Comparison of ENCODE assay signal across 8 cellular contexts in genomic region chr3:98521897-98522537, GRCh38. TPM values are rescaled to one million over a fixed set of nuclear protein-coding genes. Genes with fewer than 3 reads are reported as not detected.
DNase-seq lines count a peak whose midpoint lies in the region; ATAC-seq and TF ChIP-seq lines count a peak whose summit lies in the region.

No MANE protein-coding gene starts in this region.

- no peak for TF ChIP-seq EP300 in ovary (IDR thresholded peaks at IDR 0.05)

- TF ChIP-seq CTCF in CD4-positive, alpha-beta T cell (IDR thresholded peaks at IDR 0.05) = no peak
- TF ChIP-seq CTCF in ovary (IDR thresholded peaks at IDR 0.05) = no peak

- TF ChIP-seq POLR2A in ovary (IDR thresholded peaks at IDR 0.05) = no peak

- intact Hi-C loops in CD4-positive, alpha-beta T cell (cut with DNase I, micrococcal nuclease) = loop anchor here (1.0 to 10.0 kb wide), 11 partner anchors 41 to 1883 kb away; partner anchors contain the start of genes CMSS1 (in 2 of the 2), CPOX (in 2 of the 2), ARL6 (in 1 of the 2) and LNP1 (in 1 of the 2)
- intact Hi-C loops in ovary (cut with DNase I) = no loop called here

- H3K4me1 Mint-ChIP-seq in CD4-positive, alpha-beta T cell (ENCODE audit: low read depth) = peaks cover 56% of the 10 kb centered on the region
- H3K4me1 Mint-ChIP-seq in activated naive CD4-positive, alpha-beta T cell treated with anti-CD3 and anti-CD28 coated beads, Interleukin-2, amount 50 U/mL, for 24 hours = peaks cover 54% of the 10 kb centered on the region

- 0 to 1% (median 1%) methylated on average over 16 of the region's 16 CpGs for WGBS in ovary, 3 donors
- under 1% methylated on average over 16 of the region's 16 CpGs for WGBS in urinary bladder

- H3K4me3 ChIP-seq in ovary = peak overlapping the region; percentile 90
- H3K4me3 ChIP-seq in urinary bladder (ENCODE audit: low read depth, low read length) = peak overlapping the region; percentile 75

- DNase-seq in CD4-positive, alpha-beta T cell = peak; percentile 20 to 46 (median 30)
- DNase-seq in RPMI7951 (ENCODE audit: low read depth) (peak; percentile 71), glomerular visceral epithelial cell (ENCODE audit: extremely low spot score) (peak; percentile 59), ovary (peak in 3 of 5 donors; percentile 20 to 42 (median 33))

- peak; percentile 28 for ATAC-seq in CD4-positive, alpha-beta T cell (ENCODE audit: poor library complexity)
- ATAC-seq in GM19452 (IDR thresholded peaks at IDR 0.05; ENCODE audit: unreplicated experiment) (peak; percentile 43), HG03521 (IDR thresholded peaks at IDR 0.05; ENCODE audit: unreplicated experiment) (peak; percentile 38)

- H3K36me3 Mint-ChIP-seq in CD4-positive, alpha-beta T cell (ENCODE audit: low read depth) = peaks cover 53% of the 10 kb centered on the region
- H3K36me3 Mint-ChIP-seq in activated naive CD4-positive, alpha-beta T cell treated with anti-CD3 and anti-CD28 coated beads, Interleukin-2, amount 50 U/mL, for 24 hours = peaks cover 32% of the 10 kb centered on the region

- no peaks in the 10 kb centered on the region for H3K9me3 Mint-ChIP-seq in CD4-positive, alpha-beta T cell
- no peaks in the 10 kb centered on the region for H3K9me3 Mint-ChIP-seq in activated naive CD4-positive, alpha-beta T cell treated with anti-CD3 and anti-CD28 coated beads, Interleukin-2, amount 50 U/mL, for 24 hours

- no peaks in the 10 kb centered on the region for H3K27me3 Mint-ChIP-seq in CD4-positive, alpha-beta T cell
- H3K27me3 Mint-ChIP-seq in activated naive CD4-positive, alpha-beta T cell treated with anti-CD3 and anti-CD28 coated beads, Interleukin-2, amount 50 U/mL, for 24 hours = no peaks in the 10 kb centered on the region

- peak overlapping the region; percentile 95 for H3K4me3 Mint-ChIP-seq in CD4-positive, alpha-beta T cell
- peak overlapping the region; percentile 99 for H3K4me3 Mint-ChIP-seq in activated naive CD4-positive, alpha-beta T cell treated with anti-CD3 and anti-CD28 coated beads, Interleukin-2, amount 50 U/mL, for 24 hours

- POLR2A ChIA-PET in CD4-positive, alpha-beta T cell (lab: Charles Lee) = interaction anchor here (0.6 to 5.9 kb wide), 15 partner anchors 11 to 1739 kb away, joined by 3 to 169 read pairs (median 7); partner anchors contain the start of genes CPOX, DCBLD2 and TBC1D23

- H3K4me1 ChIP-seq in ovary (ENCODE audit: insufficient read depth) (peaks cover 7% of the 10 kb centered on the region), urinary bladder (ENCODE audit: insufficient read depth) (peaks cover 2% of the 10 kb centered on the region)

- no peaks in the 10 kb centered on the region for H3K9me3 ChIP-seq in CD4-positive, alpha-beta T cell (ENCODE audit: control insufficient read depth, low read length)
- no peaks in the 10 kb centered on the region for H3K9me3 ChIP-seq in ovary

- H3K36me3 ChIP-seq in ovary (no peaks in the 10 kb centered on the region), urinary bladder (ENCODE audit: insufficient read depth) (no peaks in the 10 kb centered on the region)

- peak overlapping the region; percentile 79 for H3K27ac Mint-ChIP-seq in CD4-positive, alpha-beta T cell
- H3K27ac Mint-ChIP-seq in activated naive CD4-positive, alpha-beta T cell treated with anti-CD3 and anti-CD28 coated beads, Interleukin-2, amount 50 U/mL, for 24 hours = peak overlapping the region; percentile 98

- CTCF ChIA-PET in CD4-positive, alpha-beta T cell (lab: Charles Lee) = interaction anchor here (1.0 to 1.6 kb wide), 3 partner anchors 34 to 80 kb away, joined by 3 to 6 read pairs (median 4); no protein-coding TSS in a partner anchor

- H3K27ac ChIP-seq in CD4-positive, alpha-beta T cell (ENCODE audit: low read depth, low read length) = peak overlapping the region; percentile 84
- H3K27ac ChIP-seq in ovary = peak overlapping the region; percentile 91 to 93
- peak overlapping the region; percentile 96 for H3K27ac ChIP-seq in urinary bladder (ENCODE audit: low read depth)

- no peaks in the 10 kb centered on the region for H3K27me3 ChIP-seq in CD4-positive, alpha-beta T cell (ENCODE audit: control insufficient read depth, insufficient read depth, low read length)
- H3K27me3 ChIP-seq in ovary = no peaks in the 10 kb centered on the region

RNA-seq across cellular contexts. Expression of gene CLDND1, which starts 0.7 kb away (rescaled TPM):
- 100 to 1,000 TPM; 168 to 185 TPM for total RNA-seq in CD4-positive, alpha-beta T cell
- total RNA-seq in RPMI7951 (2014; rRNA removed; shearing (Covaris generic)) = 153 and 181 TPM in 2 replicates
- total RNA-seq in ovary (100 to 1,000 TPM in 2 of 7 donors, 10 to 100 TPM in 5; 82.5 to 155 (median 93.4) TPM), urinary bladder (107 TPM)
- polyA plus RNA-seq in ovary (10 to 100 TPM; 75.3 to 98.9 TPM), urinary bladder (104 TPM)

RNA-seq across cellular contexts. Expression of gene GPR15, which starts 9.8 kb away (rescaled TPM):
- total RNA-seq in CD4-positive, alpha-beta T cell = 1 to 10 TPM; 8.4 to 9.6 TPM
- 0.20 and 0.36 TPM in 2 replicates for total RNA-seq in RPMI7951 (2014; rRNA removed; shearing (Covaris generic))
- total RNA-seq in ovary = under 1 TPM in 1 of 7 donors, not detected in 6; 0.23 TPM
- not detected for polyA plus RNA-seq in ovary
- not detected for total RNA-seq in urinary bladder
- 0.61 TPM for polyA plus RNA-seq in urinary bladder

RNA-seq across cellular contexts. Expression of gene OR5K2, which starts 24.5 kb away (rescaled TPM):
- not detected for total RNA-seq in CD4-positive, alpha-beta T cell
- not detected in 2 replicates for total RNA-seq in RPMI7951 (2014; rRNA removed; shearing (Covaris generic))
- total RNA-seq in ovary (not detected), urinary bladder (not detected)
- polyA plus RNA-seq in ovary (not detected), urinary bladder (not detected)

RNA-seq across cellular contexts. Expression of gene OR5K1, which starts 59.0 kb away (rescaled TPM):
- not detected for total RNA-seq in CD4-positive, alpha-beta T cell
- not detected in 2 replicates for total RNA-seq in RPMI7951 (2014; rRNA removed; shearing (Covaris generic))
- total RNA-seq in ovary = not detected
- not detected for polyA plus RNA-seq in ovary
- total RNA-seq in urinary bladder = not detected
- polyA plus RNA-seq in urinary bladder = not detected

Comparison
In these comparisons a context has a peak if more than half of its experiments do, and no peak if none do; other contexts are left out.
1. Peak in every context shown above with its lines: DNase-seq, ATAC-seq, H3K4me3 ChIP-seq and H3K27ac ChIP-seq.
2. intact Hi-C loops: an anchor here in CD4-positive, alpha-beta T cell (1.0 to 10.0 kb wide); none called in ovary.